Comparison of ENCODE assay signal across 12 cellular contexts in the genomic region with DNA sequence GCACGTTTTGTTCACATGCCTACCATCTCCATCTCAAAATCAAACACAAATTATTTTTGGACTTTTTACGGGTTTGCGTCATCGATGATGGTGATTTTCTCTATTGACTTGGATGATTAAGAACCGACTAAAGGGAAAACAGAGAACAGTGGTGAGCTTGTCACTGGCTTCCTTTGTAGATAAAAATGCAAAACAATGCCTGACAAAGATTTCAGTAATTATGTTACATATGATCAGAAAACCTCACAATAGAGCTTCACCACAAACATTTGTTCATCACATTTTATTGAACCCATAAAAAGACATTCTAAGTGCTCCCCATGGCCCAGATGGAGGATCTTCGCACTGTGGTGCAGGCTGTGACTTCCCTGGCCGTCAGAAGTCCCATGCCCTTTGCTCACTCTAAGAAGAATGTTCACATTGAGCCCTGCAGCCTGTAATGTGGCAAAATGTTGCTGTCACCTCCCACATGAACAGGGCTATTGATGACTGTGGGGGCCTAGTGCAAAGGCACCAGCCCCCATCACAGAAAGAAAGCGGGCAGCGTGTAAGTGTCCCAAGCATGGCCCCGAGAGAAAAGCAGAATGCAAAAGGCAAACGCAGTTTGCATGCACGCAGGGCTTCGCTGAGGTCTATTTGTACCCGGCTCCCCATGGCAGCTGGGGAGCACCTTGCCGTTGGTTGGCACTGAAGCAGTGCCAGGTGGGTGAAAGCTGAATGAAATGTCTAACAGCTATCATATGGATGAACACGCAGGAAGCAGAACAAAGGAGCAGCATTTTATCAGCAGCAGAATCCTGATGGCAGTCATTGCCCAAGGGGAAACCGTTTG.
DNase-seq lines count a peak whose midpoint lies in the region; ATAC-seq and TF ChIP-seq lines count a peak whose summit lies in the region.
"Had no signal": no experiment of that assay in that cellular context is flagged by ENCODE, and none has a peak within 500 bp of the region (broad histone marks: within the 10 kb centered on the region; RNA-seq: fewer than 3 reads in every experiment).

No MANE protein-coding gene starts in this region.

- H3K4me1 Mint-ChIP-seq in central memory CD8-positive, alpha-beta T cell = peaks cover 54% of the 10 kb centered on the region

- H3K27me3 ChIP-seq in rectal smooth muscle tissue (ENCODE audit: control insufficient read depth, insufficient read depth, low read length) (no peaks in the 10 kb centered on the region), body of pancreas (no peaks in the 10 kb centered on the region)
- H3K27me3 ChIP-seq: colonic mucosa, upper lobe of right lung had no signal

- H3K4me3 Mint-ChIP-seq in central memory CD8-positive, alpha-beta T cell = peak overlapping the region; percentile 18

- H3K36me3 ChIP-seq in rectal smooth muscle tissue (ENCODE audit: control insufficient read depth, insufficient read depth, low read length) (no peaks in the 10 kb centered on the region), body of pancreas (replicated peaks in 1 of 2; ENCODE audit: insufficient read depth in 1 of 2, low read depth in 2 of 2) (no peaks in the 10 kb centered on the region)
- H3K36me3 ChIP-seq: colonic mucosa, upper lobe of right lung had no signal

- H3K27ac ChIP-seq in rectal smooth muscle tissue (ENCODE audit: low read depth, low read length) (peak overlapping the region; percentile 15), body of pancreas (no peak overlapping the region)
- H3K27ac ChIP-seq: colonic mucosa, upper lobe of right lung had no signal

- no peak for TF ChIP-seq POLR2A in body of pancreas (IDR thresholded peaks at IDR 0.05)

- 74 to 75% methylated on average over 17 of the region's 17 CpGs for WGBS in body of pancreas, 2 donors

- H3K9me3 Mint-ChIP-seq in central memory CD8-positive, alpha-beta T cell = no peaks in the 10 kb centered on the region

- peak; percentile 58 for ATAC-seq in central memory CD8-positive, alpha-beta T cell (replicated peaks; ENCODE audit: extremely low read depth, poor library complexity, severe bottlenecking)
- ATAC-seq in HG03342 (IDR thresholded peaks at IDR 0.05; ENCODE audit: unreplicated experiment) = no peak
- ATAC-seq in body of pancreas = no peak
- ATAC-seq: upper lobe of right lung had no signal

- intact Hi-C loops in body of pancreas (cut with DNase I) = no loop called here

- DNase-seq in COLO668 (lab: John Stamatoyannopoulos, UW; ENCODE audit: unreplicated experiment) (peak; percentile 64), NCI-H1436 (lab: John Stamatoyannopoulos, UW) (peak; percentile 60), GM13977 (ENCODE audit: low spot score) (no peak), body of pancreas (no peak), G401 (ENCODE audit: low spot score) (no peak)
- DNase-seq in central memory CD8-positive, alpha-beta T cell (ENCODE audit: low spot score in 2 of 2) = no peak
- DNase-seq: colonic mucosa, islet precursor cell, occipital lobe, upper lobe of right lung had no signal

- no peaks in the 10 kb centered on the region for H3K27me3 Mint-ChIP-seq in central memory CD8-positive, alpha-beta T cell

- TF ChIP-seq CTCF in GM13977 (IDR thresholded peaks at IDR 0.05; ENCODE audit: extremely low read depth, insufficient read depth, missing control alignments) (no peak), body of pancreas (IDR thresholded peaks at IDR 0.05) (no peak)

- in situ Hi-C loops in GM13977 (cut with MboI; ENCODE audit: low pct_unique_long_range_greater_than_20kb, low sequenced_read_pairs, unreplicated experiment) (no loop called here), G401 (cut with HindIII; ENCODE audit: low sequenced_read_pairs) (no loop called here)

- no peaks in the 10 kb centered on the region for H3K9me3 ChIP-seq in body of pancreas
- H3K9me3 ChIP-seq: colonic mucosa, upper lobe of right lung had no signal

- peaks cover 5% of the 10 kb centered on the region for H3K36me3 Mint-ChIP-seq in central memory CD8-positive, alpha-beta T cell (ENCODE audit: insufficient read depth)

- H3K27ac Mint-ChIP-seq in central memory CD8-positive, alpha-beta T cell (ENCODE audit: low read depth) = peak overlapping the region; percentile 49

- H3K4me1 ChIP-seq in rectal smooth muscle tissue (ENCODE audit: control insufficient read depth, insufficient read depth, low read length) (peaks cover 22% of the 10 kb centered on the region), body of pancreas (no peaks in the 10 kb centered on the region)
- H3K4me1 ChIP-seq: colonic mucosa had no signal

- no peak overlapping the region for H3K9ac ChIP-seq in rectal smooth muscle tissue (ENCODE audit: low read length)

- no peak overlapping the region for H3K4me3 ChIP-seq in rectal smooth muscle tissue (ENCODE audit: low read length)
- H3K4me3 ChIP-seq in body of pancreas = no peak overlapping the region
- H3K4me3 ChIP-seq: colonic mucosa, upper lobe of right lung had no signal

Comparison
In these comparisons a context has a peak if more than half of its experiments do, and no peak if none do; other contexts are left out.
1. DNase-seq: peak in COLO668 (single experiment) and NCI-H1436 (single experiment); none in central memory CD8-positive, alpha-beta T cell (0 of 2), GM13977 (single experiment), body of pancreas (0 of 4) and G401 (single experiment).